Comparison of ENCODE assay signal across 19 cellular contexts in genomic region chr9:114719290-114719689, GRCh38. TPM values are rescaled to one million over a fixed set of nuclear protein-coding genes. Genes with fewer than 3 reads are reported as not detected.
DNase-seq lines count a peak whose midpoint lies in the region; ATAC-seq lines count a peak whose summit lies in the region.
"Had no signal": no experiment of that assay in that cellular context is flagged by ENCODE, and none has a peak within 500 bp of the region (broad histone marks: within the 10 kb centered on the region; RNA-seq: fewer than 3 reads in every experiment).

No MANE protein-coding gene starts in this region.

- POLR2A ChIA-PET in CD8-positive, alpha-beta memory T cell (lab: Charles Lee), result interaction anchor here (1.2 kb wide), 1 partner anchor 16 kb away, joined by 3 read pairs; no protein-coding TSS in a partner anchor

- H3K27ac Mint-ChIP-seq in CD8-positive, alpha-beta memory T cell, result peak overlapping the region; percentile 71 to 94 (median 86)
- peak overlapping the region; percentile 82 for H3K27ac Mint-ChIP-seq in T-helper 17 cell

- CTCF ChIA-PET in CD8-positive, alpha-beta memory T cell (lab: Charles Lee), result interaction anchor here (0.7 to 2.5 kb wide), 7 partner anchors 16 to 295 kb away, joined by 3 to 10 read pairs (median 4); partner anchors contain the start of genes TEX48 and TNFSF8

- peaks cover 39 to 70% (median 55%) of the 10 kb centered on the region in 3 donors for H3K4me1 Mint-ChIP-seq in CD8-positive, alpha-beta memory T cell
- peaks cover 40% of the 10 kb centered on the region for H3K4me1 Mint-ChIP-seq in T-helper 17 cell

- no peaks in the 10 kb centered on the region for H3K36me3 ChIP-seq in CD8-positive, alpha-beta memory T cell (ENCODE audit: insufficient read depth, low read length)
- H3K36me3 ChIP-seq: BLaER1, colonic mucosa, right atrium auricular region, thoracic aorta, WERI-Rb-1 had no signal

- peaks cover 30% of the 10 kb centered on the region for H3K4me1 ChIP-seq in CD8-positive, alpha-beta memory T cell (ENCODE audit: insufficient read depth, low read length)
- H3K4me1 ChIP-seq: colonic mucosa, right atrium auricular region had no signal

- ATAC-seq in T-helper 17 cell, result no peak
- ATAC-seq: Panc1 had no signal

- H3K9me3 Mint-ChIP-seq in CD8-positive, alpha-beta memory T cell, result no peaks in the 10 kb centered on the region

- H3K9me3 ChIP-seq in CD8-positive, alpha-beta memory T cell (ENCODE audit: low read length), result no peaks in the 10 kb centered on the region
- H3K9me3 ChIP-seq in T-helper 17 cell (ENCODE audit: control insufficient read depth, low read length, poor library complexity, severe bottlenecking), result no peaks in the 10 kb centered on the region
- H3K9me3 ChIP-seq: colonic mucosa, thoracic aorta had no signal

- DNase-seq in CD8-positive, alpha-beta memory T cell, result no peak
- peak; percentile 67 for DNase-seq in Daoy (ENCODE audit: low read depth)
- no peak for DNase-seq in T-helper 17 cell
- DNase-seq in epithelial cell of prostate (ENCODE audit: low read depth, low spot score), result no peak
- no peak for DNase-seq in islet precursor cell
- DNase-seq in iPS-NIHi7 (ENCODE audit: extremely low spot score), result no peak
- DNase-seq in hippocampal formation (lab: John Stamatoyannopoulos, UW), result no peak
- DNase-seq: erythroblast, head of caudate nucleus, NCI-H187, NCI-H748 treated with DMSO at 0.1 percent for 48 hours, WERI-Rb-1 had no signal

- H3K4me3 ChIP-seq in CD8-positive, alpha-beta memory T cell (ENCODE audit: low read length), result peak overlapping the region; percentile 2
- H3K4me3 ChIP-seq: BLaER1, colonic mucosa, right atrium auricular region, thoracic aorta had no signal

- no peaks in the 10 kb centered on the region for H3K27me3 Mint-ChIP-seq in CD8-positive, alpha-beta memory T cell
- no peaks in the 10 kb centered on the region for H3K27me3 Mint-ChIP-seq in T-helper 17 cell

- H3K27me3 ChIP-seq in CD8-positive, alpha-beta memory T cell (ENCODE audit: insufficient read depth, low read length, poor library complexity, severe bottlenecking), result no peaks in the 10 kb centered on the region
- H3K27me3 ChIP-seq: BLaER1, colonic mucosa, right atrium auricular region had no signal

- H3K4me3 Mint-ChIP-seq in CD8-positive, alpha-beta memory T cell, result peak overlapping the region in 5 of 7 donors; percentile 7 to 63 (median 30)
- H3K4me3 Mint-ChIP-seq in T-helper 17 cell, result no peak overlapping the region

- peaks cover 0 to 1% (median 0%) of the 10 kb centered on the region in 3 donors for H3K36me3 Mint-ChIP-seq in CD8-positive, alpha-beta memory T cell
- no peaks in the 10 kb centered on the region for H3K36me3 Mint-ChIP-seq in T-helper 17 cell (ENCODE audit: low read depth)

- no peak overlapping the region for H3K27ac ChIP-seq in CD8-positive, alpha-beta memory T cell (ENCODE audit: low read depth, low read length)
- peak overlapping the region; percentile 56 for H3K27ac ChIP-seq in epithelial cell of prostate
- H3K27ac ChIP-seq: BLaER1, colonic mucosa, right atrium auricular region, thoracic aorta, WERI-Rb-1 had no signal

RNA-seq across cellular contexts. Expression of gene TEX48, which starts 37.3 kb away (rescaled TPM):
- under 1 TPM; 0.46 to 0.86 TPM for total RNA-seq in CD8-positive, alpha-beta memory T cell
- not detected for polyA plus RNA-seq in CD8-positive, alpha-beta memory T cell
- total RNA-seq in Daoy (2014; rRNA removed; shearing (Covaris generic)), result not detected in 2 replicates
- total RNA-seq in T-helper 17 cell, result not detected
- total RNA-seq: colonic mucosa, H4, kidney epithelial cell, right atrium auricular region, thoracic aorta had no signal
